Comparison of ENCODE assay signal across 10 cellular contexts in genomic region chr12:47774664-47775063, GRCh38. TPM values are rescaled to one million over a fixed set of nuclear protein-coding genes. Genes with fewer than 3 reads are reported as not detected.
DNase-seq lines count a peak whose midpoint lies in the region; ATAC-seq and TF ChIP-seq lines count a peak whose summit lies in the region.
"Had no signal": no experiment of that assay in that cellular context is flagged by ENCODE, and none has a peak within 500 bp of the region (broad histone marks: within the 10 kb centered on the region; RNA-seq: fewer than 3 reads in every experiment).

No MANE protein-coding gene starts in this region.

- ATAC-seq in GM18858 (IDR thresholded peaks at IDR 0.05; ENCODE audit: unreplicated experiment), result no peak
- no peak for ATAC-seq in HG03469 (IDR thresholded peaks at IDR 0.05; ENCODE audit: unreplicated experiment)

- TF ChIP-seq EP300 in transverse colon (IDR thresholded peaks at IDR 0.05; ENCODE audit: low read depth), result no peak

- H3K4me1 Mint-ChIP-seq in activated naive CD4-positive, alpha-beta T cell treated with anti-CD3 and anti-CD28 coated beads, Interleukin-2, amount 50 U/mL, for 24 hours, result peaks cover 33% of the 10 kb centered on the region
- H3K4me1 Mint-ChIP-seq in activated naive CD8-positive, alpha-beta T cell treated with anti-CD3 and anti-CD28 coated beads for 36 hours, result peaks cover 25% of the 10 kb centered on the region
- H3K4me1 Mint-ChIP-seq in mesothelial cell of epicardium, result peaks cover 51% of the 10 kb centered on the region

- H3K36me3 Mint-ChIP-seq in activated naive CD4-positive, alpha-beta T cell treated with anti-CD3 and anti-CD28 coated beads, Interleukin-2, amount 50 U/mL, for 24 hours, result no peaks in the 10 kb centered on the region
- no peaks in the 10 kb centered on the region for H3K36me3 Mint-ChIP-seq in activated naive CD8-positive, alpha-beta T cell treated with anti-CD3 and anti-CD28 coated beads for 36 hours
- no peaks in the 10 kb centered on the region for H3K36me3 Mint-ChIP-seq in mesothelial cell of epicardium

- H3K4me3 Mint-ChIP-seq in activated naive CD4-positive, alpha-beta T cell treated with anti-CD3 and anti-CD28 coated beads, Interleukin-2, amount 50 U/mL, for 24 hours, result peak overlapping the region; percentile 86
- peak overlapping the region; percentile 90 for H3K4me3 Mint-ChIP-seq in activated naive CD8-positive, alpha-beta T cell treated with anti-CD3 and anti-CD28 coated beads for 36 hours
- H3K4me3 Mint-ChIP-seq in mesothelial cell of epicardium, result peak overlapping the region; percentile 88

- DNase-seq in activated naive CD4-positive, alpha-beta T cell (lab: John Stamatoyannopoulos, UW), result no peak
- no peak for DNase-seq in activated naive CD8-positive, alpha-beta T cell treated with anti-CD3 and anti-CD28 coated beads for 36 hours
- no peak for DNase-seq in mesothelial cell of epicardium (ENCODE audit: low spot score in 2 of 2, unreplicated experiment in 2 of 2)
- no peak for DNase-seq in transverse colon
- DNase-seq in HuH-7 (ENCODE audit: low spot score), result no peak
- DNase-seq: KG1, NCI-H774 had no signal

- in situ Hi-C loops in transverse colon (cut with MboI; ENCODE audit: low pct_ligation_motif_present in 1 of 4, low pct_unique_long_range_greater_than_20kb in 1 of 4, low sequenced_read_pairs in 3 of 4), result loop anchor here in 2 of 4 donors (5.0 to 10.0 kb wide), 2 partner anchors 57 to 60 kb away; no protein-coding TSS in a partner anchor

- intact Hi-C loops in transverse colon (cut with DNase I; ENCODE audit: low total_unique reads), result loop anchor here (5.0 kb wide), 1 partner anchor 62 kb away; no protein-coding TSS in a partner anchor

- peaks cover 40 to 62% (median 43%) of the 10 kb centered on the region in 4 donors for H3K4me1 ChIP-seq in transverse colon

- no peaks in the 10 kb centered on the region for H3K27me3 ChIP-seq in transverse colon

- no peak overlapping the region for H3K27ac Mint-ChIP-seq in activated naive CD4-positive, alpha-beta T cell treated with anti-CD3 and anti-CD28 coated beads, Interleukin-2, amount 50 U/mL, for 24 hours
- no peak overlapping the region for H3K27ac Mint-ChIP-seq in activated naive CD8-positive, alpha-beta T cell treated with anti-CD3 and anti-CD28 coated beads for 36 hours
- H3K27ac Mint-ChIP-seq in mesothelial cell of epicardium, result no peak overlapping the region

- no peaks in the 10 kb centered on the region for H3K9me3 ChIP-seq in transverse colon

- no peak overlapping the region for H3K4me3 ChIP-seq in transverse colon

- H3K27ac ChIP-seq in transverse colon, result peak overlapping the region in 3 of 4 donors; percentile 12 to 61 (median 23)

- TF ChIP-seq POLR2A in transverse colon (IDR thresholded peaks at IDR 0.05), result no peak

- H3K9me3 Mint-ChIP-seq in activated naive CD4-positive, alpha-beta T cell treated with anti-CD3 and anti-CD28 coated beads, Interleukin-2, amount 50 U/mL, for 24 hours, result no peaks in the 10 kb centered on the region
- H3K9me3 Mint-ChIP-seq in activated naive CD8-positive, alpha-beta T cell treated with anti-CD3 and anti-CD28 coated beads for 36 hours, result no peaks in the 10 kb centered on the region
- H3K9me3 Mint-ChIP-seq in mesothelial cell of epicardium, result no peaks in the 10 kb centered on the region

- no peaks in the 10 kb centered on the region for H3K36me3 ChIP-seq in transverse colon

- H3K27me3 Mint-ChIP-seq in activated naive CD4-positive, alpha-beta T cell treated with anti-CD3 and anti-CD28 coated beads, Interleukin-2, amount 50 U/mL, for 24 hours, result no peaks in the 10 kb centered on the region
- peaks cover 5% of the 10 kb centered on the region for H3K27me3 Mint-ChIP-seq in activated naive CD8-positive, alpha-beta T cell treated with anti-CD3 and anti-CD28 coated beads for 36 hours
- H3K27me3 Mint-ChIP-seq in mesothelial cell of epicardium (ENCODE audit: low read depth), result no peaks in the 10 kb centered on the region

- no peak for TF ChIP-seq CTCF in mesothelial cell of epicardium (IDR thresholded peaks at IDR 0.05; ENCODE audit: unreplicated experiment)
- no peak for TF ChIP-seq CTCF in transverse colon (IDR thresholded peaks at IDR 0.05)

- 95 to 97% methylated on average over 4 to 7 of the region's 7 CpGs for WGBS in transverse colon (ENCODE audit: low coverage in 1 of 2), 2 donors

RNA-seq across cellular contexts. Expression of gene SLC48A1, which starts 1.6 kb away (rescaled TPM):
- total RNA-seq in activated naive CD8-positive, alpha-beta T cell treated with anti-CD3 and anti-CD28 coated beads for 36 hours, result 1 to 10 TPM; 5.4 to 6.0 TPM
- total RNA-seq in mesothelial cell of epicardium (25.3 to 27.7 TPM (median 27.0 TPM) in 3 replicates), transverse colon (10 to 100 TPM; 19.9 to 76.7 (median 23.1) TPM)

RNA-seq across cellular contexts. Expression of gene RAPGEF3, which starts 16.0 kb away (rescaled TPM):
- total RNA-seq in activated naive CD8-positive, alpha-beta T cell treated with anti-CD3 and anti-CD28 coated beads for 36 hours, result under 1 TPM; 0.27 to 0.54 TPM
- total RNA-seq in mesothelial cell of epicardium (18.0 to 20.9 TPM (median 19.4 TPM) in 3 replicates), transverse colon (10 to 100 TPM in 2 of 4 donors, 1 to 10 TPM in 2; 8.1 to 51.7 (median 24.6) TPM)

RNA-seq across cellular contexts. Expression of gene HDAC7, which starts 45.0 kb away (rescaled TPM):
- total RNA-seq in activated naive CD8-positive, alpha-beta T cell treated with anti-CD3 and anti-CD28 coated beads for 36 hours, result 100 to 1,000 TPM; 233 to 246 TPM
- total RNA-seq in mesothelial cell of epicardium (113 to 132 TPM (median 123 TPM) in 3 replicates), transverse colon (100 to 1,000 TPM in 1 of 4 donors, 10 to 100 TPM in 3; 19.4 to 133 (median 28.3) TPM)

RNA-seq across cellular contexts. Expression of gene ENDOU, which starts 49.4 kb away (rescaled TPM):
- total RNA-seq in activated naive CD8-positive, alpha-beta T cell treated with anti-CD3 and anti-CD28 coated beads for 36 hours, result under 1 TPM in 1 of 2 experiments, not detected in 1; 0.08 TPM
- total RNA-seq in mesothelial cell of epicardium (0.11 to 0.51 TPM (median 0.29 TPM) in 3 replicates), transverse colon (under 1 TPM in 1 of 4 donors, not detected in 3; 0.32 TPM)

Comparison
In these comparisons a context has a peak if more than half of its experiments do, and no peak if none do; other contexts are left out.
1. RNA of gene RAPGEF3, which starts 16.0 kb away (total RNA-seq): 8.1 to 51.7 TPM in transverse colon and 18.0 to 20.9 TPM in mesothelial cell of epicardium; 0.27 to 0.54 TPM in activated naive CD8-positive, alpha-beta T cell treated with anti-CD3 and anti-CD28 coated beads for 36 hours; every median in the first group is over 4 times any median in the second.
2. Peak in every context shown above with its lines, with median percentiles within 50 percentile points of each other: H3K4me3 Mint-ChIP-seq.